9 cellular contexts compared by ENCODE assay signal in genomic region chr17:18261659-18262058, GRCh38. TPM values are rescaled to one million over a fixed set of nuclear protein-coding genes. Genes with fewer than 3 reads are reported as not detected.
DNase-seq lines count a peak whose midpoint lies in the region; ATAC-seq and TF ChIP-seq lines count a peak whose summit lies in the region.
"Had no signal": no experiment of that assay in that cellular context is flagged by ENCODE, and none has a peak within 500 bp of the region (broad histone marks: within the 10 kb centered on the region; RNA-seq: fewer than 3 reads in every experiment).

No MANE protein-coding gene starts in this region.

- no peak overlapping the region for H2AFZ ChIP-seq in trophoblast cell (ENCODE audit: insufficient read depth, low read length, poor library complexity)

- H3K36me3 Mint-ChIP-seq in Calu3 (ENCODE audit: insufficient read depth, unreplicated experiment): peaks cover 51% of the 10 kb centered on the region

- peak overlapping the region; percentile 48 for H2AK5ac ChIP-seq in trophoblast cell (ENCODE audit: low read length)

- H4K91ac ChIP-seq in trophoblast cell (ENCODE audit: low read depth, low read length): no peak overlapping the region

- H3K4me2 ChIP-seq in trophoblast cell (ENCODE audit: low read length): peak overlapping the region; percentile 77

- peak overlapping the region in 3 of 4 donors; percentile 64 to 96 (median 91) for H3K4me3 ChIP-seq in Peyer's patch
- peak overlapping the region; percentile 85 for H3K4me3 ChIP-seq in epithelial cell of proximal tubule (ENCODE audit: low read depth, low read length)
- no peak overlapping the region for H3K4me3 ChIP-seq in trophoblast cell (ENCODE audit: low read depth, low read length)

- H3K9ac ChIP-seq in trophoblast cell (ENCODE audit: low read length): no peak overlapping the region

- no TSS peak for BruUV-seq in Calu3 (replicated peaks; lab: Mats Ljungman, UMichigan)

- no CpG with 5 or more reads among the region's 3 CpGs for WGBS in trophoblast cell (ENCODE audit: extremely low coverage, insufficient coverage, insufficient read length)

- no peak for DNase-seq in Calu3
- DNase-seq in Peyer's patch: peak in 1 of 3 donors; percentile 43
- DNase-seq in epithelial cell of proximal tubule (ENCODE audit: low read depth): no peak
- DNase-seq in trophoblast cell: no peak
- no peak for DNase-seq in GM13977 (ENCODE audit: low spot score)
- DNase-seq in RPMI8226: no peak
- DNase-seq in cortex of kidney (lab: John Stamatoyannopoulos, UW): no peak
- DNase-seq: NCI-H2029 had no signal

- H3K9me3 ChIP-seq in Peyer's patch (no peaks in the 10 kb centered on the region), trophoblast cell (ENCODE audit: insufficient read depth, low read depth, low read length) (no peaks in the 10 kb centered on the region)

- H3K23ac ChIP-seq in trophoblast cell (ENCODE audit: low read length): no peak overlapping the region

- CTCF ChIA-PET in Calu3 (lab: Charles Lee): interaction anchor here (0.6 kb wide), 1 partner anchor 9 kb away, joined by 7 read pairs; no protein-coding TSS in a partner anchor

- in situ Hi-C loops in GM13977 (cut with MboI; ENCODE audit: low pct_unique_long_range_greater_than_20kb, low sequenced_read_pairs, unreplicated experiment): no loop called here

- no peaks in the 10 kb centered on the region for H3K9me3 Mint-ChIP-seq in Calu3 (ENCODE audit: low read depth, unreplicated experiment)

- H3K36me3 ChIP-seq in Peyer's patch: peaks cover 0 to 28% (median 0%) of the 10 kb centered on the region in 3 donors
- H3K36me3 ChIP-seq in trophoblast cell (ENCODE audit: control insufficient read depth in 1 of 2, insufficient read depth in 2 of 2, low read length in 2 of 2): peaks cover 27 to 32% of the 10 kb centered on the region in 2 experiments

- H3K79me1 ChIP-seq in trophoblast cell (ENCODE audit: low read length): peaks cover 16% of the 10 kb centered on the region

- no peak overlapping the region for H4K12ac ChIP-seq in trophoblast cell (ENCODE audit: low read depth, low read length)

- H3K27me3 Mint-ChIP-seq in Calu3 (ENCODE audit: unreplicated experiment): no peaks in the 10 kb centered on the region

- peaks cover 19% of the 10 kb centered on the region for H3K79me2 ChIP-seq in trophoblast cell (ENCODE audit: control insufficient read depth, insufficient read depth, low read length, poor library complexity)

- no peak for TF ChIP-seq POLR2A in Peyer's patch (IDR thresholded peaks at IDR 0.05)

- peak overlapping the region; percentile 10 for H3K18ac ChIP-seq in trophoblast cell (ENCODE audit: low read length)

- peak overlapping the region; percentile 54 for H3K27ac Mint-ChIP-seq in Calu3 (ENCODE audit: unreplicated experiment)

- H3K27ac ChIP-seq in Peyer's patch: peak overlapping the region in 2 of 4 donors; percentile 94 to 96
- H3K27ac ChIP-seq in trophoblast cell (ENCODE audit: low read depth, low read length): no peak overlapping the region

- no peak overlapping the region for H3K14ac ChIP-seq in trophoblast cell (ENCODE audit: low read length)

- no peaks in the 10 kb centered on the region for H3K27me3 ChIP-seq in Peyer's patch
- no peaks in the 10 kb centered on the region for H3K27me3 ChIP-seq in trophoblast cell (ENCODE audit: insufficient read depth, low read length)

- no peak for TF ChIP-seq CTCF in Calu3 (IDR thresholded peaks at IDR 0.05; ENCODE audit: unreplicated experiment)
- TF ChIP-seq CTCF in Peyer's patch (IDR thresholded peaks at IDR 0.05): no peak
- no peak for TF ChIP-seq CTCF in epithelial cell of proximal tubule (conservative IDR thresholded peaks at IDR 0.05; ENCODE audit: low read depth, low read length)
- no peak for TF ChIP-seq CTCF in GM13977 (IDR thresholded peaks at IDR 0.05; ENCODE audit: extremely low read depth, insufficient read depth, missing control alignments)

- no peak overlapping the region for H2BK12ac ChIP-seq in trophoblast cell (ENCODE audit: low read length)

- H3K4me1 ChIP-seq in Peyer's patch (peaks cover 9 to 35% (median 17%) of the 10 kb centered on the region in 4 donors), trophoblast cell (ENCODE audit: control insufficient read depth in 1 of 2, insufficient read depth in 2 of 2, low read length in 2 of 2) (peaks cover 30 to 31% of the 10 kb centered on the region in 2 experiments)

- no peak overlapping the region for H2BK120ac ChIP-seq in trophoblast cell (ENCODE audit: insufficient read depth, low read length, poor library complexity)

- no peak overlapping the region for H3K4ac ChIP-seq in trophoblast cell (ENCODE audit: low read depth, low read length)

- no peaks in the 10 kb centered on the region for H3K4me1 Mint-ChIP-seq in Calu3 (ENCODE audit: low read depth, unreplicated experiment)

- intact Hi-C loops in Calu3 (cut with micrococcal nuclease; ENCODE audit: unreplicated experiment): no loop called here

- peak overlapping the region; percentile 84 for H3K4me3 Mint-ChIP-seq in Calu3 (ENCODE audit: low read depth, unreplicated experiment)

- ATAC-seq in HG02981 (IDR thresholded peaks at IDR 0.05; ENCODE audit: unreplicated experiment): no peak

- no peak overlapping the region for H4K8ac ChIP-seq in trophoblast cell (ENCODE audit: low read depth, low read length)

- H2BK5ac ChIP-seq in trophoblast cell (ENCODE audit: low read depth, low read length, poor library complexity): no peak overlapping the region

RNA-seq across cellular contexts. Expression of gene MIEF2, which starts 1.2 kb away (rescaled TPM):
- total RNA-seq in Calu3 (2022) (13.3 and 14.7 TPM in 2 replicates), Peyer's patch (10 to 100 TPM in 3 of 4 donors, 1 to 10 TPM in 1; 3.3 to 49.6 (median 22.9) TPM), epithelial cell of proximal tubule (43.1 and 48.0 TPM in 2 replicates)
- polyA plus RNA-seq in trophoblast cell (2013): 5.1 and 5.3 TPM in 2 replicates

RNA-seq across cellular contexts. Expression of gene FLII, which starts 3.1 kb away (rescaled TPM):
- 281 and 298 TPM in 2 replicates for total RNA-seq in Calu3 (2022)
- 100 to 1,000 TPM; 311 to 538 (median 419) TPM for total RNA-seq in Peyer's patch
- total RNA-seq in epithelial cell of proximal tubule: 425 and 531 TPM in 2 replicates
- 170 and 174 TPM in 2 replicates for polyA plus RNA-seq in trophoblast cell (2013)

RNA-seq across cellular contexts. Expression of gene LLGL1, which starts 36.2 kb away (rescaled TPM):
- total RNA-seq in Calu3 (2022): 10.0 and 10.7 TPM in 2 replicates
- 10 to 100 TPM in 3 of 4 donors, 1 to 10 TPM in 1; 7.5 to 19.0 (median 15.4) TPM for total RNA-seq in Peyer's patch
- total RNA-seq in epithelial cell of proximal tubule: 46.1 and 65.3 TPM in 2 replicates
- polyA plus RNA-seq in trophoblast cell (2013): 21.5 and 21.7 TPM in 2 replicates

RNA-seq across cellular contexts. Expression of gene TOP3A, which starts 53.1 kb away (rescaled TPM):
- 39.7 and 40.2 TPM in 2 replicates for total RNA-seq in Calu3 (2022)
- 10 to 100 TPM; 25.7 to 49.7 (median 35.0) TPM for total RNA-seq in Peyer's patch
- 31.0 and 49.2 TPM in 2 replicates for total RNA-seq in epithelial cell of proximal tubule
- 18.1 and 19.5 TPM in 2 replicates for polyA plus RNA-seq in trophoblast cell (2013)

RNA-seq across cellular contexts. Expression of gene SMCR8, which starts 53.4 kb away (rescaled TPM):
- total RNA-seq in Calu3 (2022) (20.4 and 24.5 TPM in 2 replicates), Peyer's patch (10 to 100 TPM; 13.2 to 24.7 (median 18.3) TPM), epithelial cell of proximal tubule (9.5 and 11.1 TPM in 2 replicates)
- polyA plus RNA-seq in trophoblast cell (2013): 10.4 and 10.8 TPM in 2 replicates
